ENCODE assay signal across 20 cellular contexts in the genomic region with DNA sequence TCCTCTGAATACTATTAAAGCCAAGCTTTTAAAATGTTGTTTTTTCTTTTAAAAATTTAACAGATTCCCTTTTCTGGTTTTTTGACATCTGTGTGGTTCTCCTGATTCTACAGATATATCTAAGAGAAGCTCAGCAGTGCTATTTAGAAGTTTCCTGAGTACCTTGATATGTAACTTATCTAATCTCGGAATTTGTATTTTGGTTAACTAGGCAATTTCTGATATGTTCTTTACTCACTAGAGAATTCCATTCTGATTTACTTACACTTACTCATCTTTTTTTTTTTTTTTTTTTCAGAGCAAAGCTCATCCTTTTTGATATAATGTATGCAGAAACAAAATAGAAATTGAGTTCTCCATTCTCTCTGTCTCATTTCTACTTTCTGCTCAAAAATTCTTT.
DNase-seq lines count a peak whose midpoint lies in the region; ATAC-seq, FAIRE-seq and TF ChIP-seq lines count a peak whose summit lies in the region.
"Had no signal": no experiment of that assay in that cellular context is flagged by ENCODE, and none has a peak within 500 bp of the region (broad histone marks: within the 10 kb centered on the region; RNA-seq: fewer than 3 reads in every experiment).

No MANE protein-coding gene starts in this region.

- H3K36me3 ChIP-seq in small intestine (ENCODE audit: control insufficient read depth in 2 of 2, insufficient read depth in 2 of 2, low read length in 2 of 2) (no peaks in the 10 kb centered on the region), tibial artery (peaks cover 0 to 6% (median 0%) of the 10 kb centered on the region in 3 donors)
- H3K36me3 ChIP-seq: BE2C, HAP-1 had no signal

- H3K9me3 ChIP-seq in small intestine (ENCODE audit: control insufficient read depth, low read depth): no peaks in the 10 kb centered on the region
- no peaks in the 10 kb centered on the region for H3K9me3 ChIP-seq in tibial artery
- H3K9me3 ChIP-seq: BE2C, HAP-1 had no signal

- ATAC-seq in HG02870 (IDR thresholded peaks at IDR 0.05; ENCODE audit: unreplicated experiment): no peak

- H3K27ac ChIP-seq in small intestine (ENCODE audit: low read depth in 1 of 2, low read length in 1 of 2) (no peak overlapping the region), tibial artery (no peak overlapping the region)
- H3K27ac ChIP-seq: C4-2B had no signal

- 93 to 96% (median 95%) methylated on average over 1 of the region's 1 CpG for WGBS in small intestine, 3 donors

- no peaks in the 10 kb centered on the region for H3K27me3 ChIP-seq in small intestine (ENCODE audit: control insufficient read depth in 2 of 2, insufficient read depth in 2 of 2, low read length in 2 of 2)
- H3K27me3 ChIP-seq in tibial artery: no peaks in the 10 kb centered on the region
- H3K27me3 ChIP-seq: BE2C had no signal

- TF ChIP-seq CTCF in tibial artery (IDR thresholded peaks at IDR 0.05): no peak

- intact Hi-C loops in tibial artery (cut with DNase I; ENCODE audit: low total_unique reads): no loop called here

- H3K4me1 ChIP-seq in small intestine (ENCODE audit: control insufficient read depth in 2 of 2, insufficient read depth in 1 of 2, low read depth in 1 of 2, low read length in 1 of 2) (no peaks in the 10 kb centered on the region), tibial artery (no peaks in the 10 kb centered on the region)
- H3K4me1 ChIP-seq: BE2C, HAP-1 had no signal

- DNase-seq in GM19239 (ENCODE audit: insufficient read length, low spot score) (no peak), RCC 7860 (ENCODE audit: low spot score) (peak; percentile 44), iris pigment epithelial cell (ENCODE audit: low read depth) (peak; percentile 11), small intestine (no peak), tibial artery (no peak)
- DNase-seq in stimulated activated CD8-positive, alpha-beta memory T cell treated with anti-CD3 and anti-CD28 coated beads, Interleukin-4, amount 100 ng/mL, for 48 hours: no peak
- DNase-seq: BE2C; CD4-positive, alpha-beta memory T cell; DMS153; DMS79 treated with DMSO at 0.1 percent for 48 hours; EL; GDM1; HFFc6; KG1 had no signal

- no peak overlapping the region for H3K4me3 ChIP-seq in small intestine (ENCODE audit: low read depth in 1 of 2, low read length in 2 of 2)
- H3K4me3 ChIP-seq in tibial artery: no peak overlapping the region
- H3K4me3 ChIP-seq: HAP-1 had no signal

- peak; percentile 54 for FAIRE-seq in GM19239 (lab: Jason Lieb, UNC)
- peak; percentile 83 for FAIRE-seq in RCC 7860 (lab: Jason Lieb, UNC)
- FAIRE-seq in small intestine (lab: Jason Lieb, UNC): peak; percentile 5
- FAIRE-seq: D721Med, GM12892, H1 had no signal

Comparison
In these comparisons a context has a peak if more than half of its experiments do, and no peak if none do; other contexts are left out.
1. DNase-seq: peak in RCC 7860 (single experiment) and iris pigment epithelial cell (single experiment); none in GM19239 (single experiment), small intestine (single experiment), stimulated activated CD8-positive, alpha-beta memory T cell treated with anti-CD3 and anti-CD28 coated beads, Interleukin-4, amount 100 ng/mL, for 48 hours (single experiment) and tibial artery (0 of 2).